Comparison of ENCODE assay signal across 1 cellular context in the genomic region with DNA sequence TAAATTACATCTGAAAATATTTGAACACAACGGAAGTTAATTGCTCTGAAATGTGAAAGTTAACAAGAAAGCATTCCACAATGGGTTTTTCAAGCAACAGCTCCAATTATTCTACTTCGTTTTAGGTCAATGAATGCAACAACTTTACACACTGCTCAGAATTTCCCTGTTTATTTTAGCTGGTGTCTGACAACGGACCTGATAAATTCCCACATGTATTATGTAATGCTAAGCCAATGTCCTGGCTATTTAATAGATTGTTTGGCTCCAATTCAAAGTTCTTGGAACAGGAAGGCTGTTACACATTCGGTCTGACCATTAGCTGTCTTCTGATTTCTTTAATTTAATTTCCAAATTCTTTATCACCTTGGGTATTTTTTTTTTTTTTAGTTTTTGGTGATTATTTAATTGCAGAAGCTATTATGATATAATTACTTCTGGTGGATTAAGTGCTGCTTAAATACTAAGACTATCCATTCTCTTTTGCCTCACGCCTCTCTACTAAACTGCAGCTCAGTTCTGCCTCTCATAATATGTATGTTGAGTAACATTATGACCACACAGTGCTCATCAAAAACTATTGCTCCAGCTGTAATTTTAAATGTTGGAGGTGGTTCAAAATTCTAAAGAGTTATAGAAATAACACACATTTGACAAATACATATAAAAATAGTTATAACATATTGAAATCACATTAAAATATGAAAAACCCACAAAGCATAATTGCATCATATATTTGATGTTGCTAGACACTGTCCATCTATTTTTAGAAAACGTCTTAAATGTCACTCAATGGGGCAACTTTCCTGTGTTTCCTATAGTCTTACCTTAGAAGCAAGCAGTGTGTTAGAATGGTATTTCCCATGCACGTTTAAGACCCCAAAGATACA.
TF ChIP-seq lines count a peak whose summit lies in the region.

No MANE protein-coding gene starts in this region.

TF ChIP-seq in GM23338, 12 proteins besides CTCF, POLR2A, EP300 and RAD21 (continued from another document):
- TF ChIP-seq, protein P1, sequence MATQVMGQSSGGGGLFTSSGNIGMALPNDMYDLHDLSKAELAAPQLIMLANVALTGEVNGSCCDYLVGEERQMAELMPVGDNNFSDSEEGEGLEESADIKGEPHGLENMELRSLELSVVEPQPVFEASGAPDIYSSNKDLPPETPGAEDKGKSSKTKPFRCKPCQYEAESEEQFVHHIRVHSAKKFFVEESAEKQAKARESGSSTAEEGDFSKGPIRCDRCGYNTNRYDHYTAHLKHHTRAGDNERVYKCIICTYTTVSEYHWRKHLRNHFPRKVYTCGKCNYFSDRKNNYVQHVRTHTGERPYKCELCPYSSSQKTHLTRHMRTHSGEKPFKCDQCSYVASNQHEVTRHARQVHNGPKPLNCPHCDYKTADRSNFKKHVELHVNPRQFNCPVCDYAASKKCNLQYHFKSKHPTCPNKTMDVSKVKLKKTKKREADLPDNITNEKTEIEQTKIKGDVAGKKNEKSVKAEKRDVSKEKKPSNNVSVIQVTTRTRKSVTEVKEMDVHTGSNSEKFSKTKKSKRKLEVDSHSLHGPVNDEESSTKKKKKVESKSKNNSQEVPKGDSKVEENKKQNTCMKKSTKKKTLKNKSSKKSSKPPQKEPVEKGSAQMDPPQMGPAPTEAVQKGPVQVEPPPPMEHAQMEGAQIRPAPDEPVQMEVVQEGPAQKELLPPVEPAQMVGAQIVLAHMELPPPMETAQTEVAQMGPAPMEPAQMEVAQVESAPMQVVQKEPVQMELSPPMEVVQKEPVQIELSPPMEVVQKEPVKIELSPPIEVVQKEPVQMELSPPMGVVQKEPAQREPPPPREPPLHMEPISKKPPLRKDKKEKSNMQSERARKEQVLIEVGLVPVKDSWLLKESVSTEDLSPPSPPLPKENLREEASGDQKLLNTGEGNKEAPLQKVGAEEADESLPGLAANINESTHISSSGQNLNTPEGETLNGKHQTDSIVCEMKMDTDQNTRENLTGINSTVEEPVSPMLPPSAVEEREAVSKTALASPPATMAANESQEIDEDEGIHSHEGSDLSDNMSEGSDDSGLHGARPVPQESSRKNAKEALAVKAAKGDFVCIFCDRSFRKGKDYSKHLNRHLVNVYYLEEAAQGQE (IDR thresholded peaks at IDR 0.05; ENCODE audit: unreplicated experiment), result no peak
- TF ChIP-seq POLR2AphosphoS5 (IDR thresholded peaks at IDR 0.05; ENCODE audit: low read depth), result no peak
- TF ChIP-seq, protein P2, sequence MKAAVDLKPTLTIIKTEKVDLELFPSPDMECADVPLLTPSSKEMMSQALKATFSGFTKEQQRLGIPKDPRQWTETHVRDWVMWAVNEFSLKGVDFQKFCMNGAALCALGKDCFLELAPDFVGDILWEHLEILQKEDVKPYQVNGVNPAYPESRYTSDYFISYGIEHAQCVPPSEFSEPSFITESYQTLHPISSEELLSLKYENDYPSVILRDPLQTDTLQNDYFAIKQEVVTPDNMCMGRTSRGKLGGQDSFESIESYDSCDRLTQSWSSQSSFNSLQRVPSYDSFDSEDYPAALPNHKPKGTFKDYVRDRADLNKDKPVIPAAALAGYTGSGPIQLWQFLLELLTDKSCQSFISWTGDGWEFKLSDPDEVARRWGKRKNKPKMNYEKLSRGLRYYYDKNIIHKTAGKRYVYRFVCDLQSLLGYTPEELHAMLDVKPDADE (IDR thresholded peaks at IDR 0.05), result no peak
- no peak for TF ChIP-seq ZNF114 (CRISPR knock-in tag; IDR thresholded peaks at IDR 0.05)
- no peak for TF ChIP-seq CREB1 (CRISPR knock-in tag; IDR thresholded peaks at IDR 0.05; ENCODE audit: low read depth)
- no peak for TF ChIP-seq NANOG (IDR thresholded peaks at IDR 0.05; ENCODE audit: borderline replicate concordance)
- TF ChIP-seq EZH2 (IDR thresholded peaks at IDR 0.05; ENCODE audit: low read depth, unreplicated experiment), result no peak
- no peak for TF ChIP-seq ZNF331 (CRISPR knock-in tag; IDR thresholded peaks at IDR 0.05; ENCODE audit: low read depth)
TF ChIP-seq in GM23338: peak in this region for 0.
